In genomic region chr20:38138086-38138777, GRCh38 we compare ENCODE assay signal across 19 cellular contexts.
"Had no signal": no experiment of that assay in that cellular context is flagged by ENCODE, and none has a peak within 500 bp of the region (broad histone marks: within the 10 kb centered on the region; RNA-seq: fewer than 3 reads in every experiment).

No MANE protein-coding gene starts in this region.

- DNase-seq: activated CD4-positive, alpha-beta memory T cell treated with anti-CD3 and anti-CD28 coated beads, Interleukin-2, amount 10 ng/mL, durations not matched to agents 7 days and 5 days; activated CD4-positive, alpha-beta T cell treated with anti-CD3 and anti-CD28 coated beads for 36 hours; activated CD8-positive, alpha-beta memory T cell treated with anti-CD3 and anti-CD28 coated beads, Interleukin-2, amount 50 U/mL, for 4 hours; activated gamma-delta T cell; activated T-cell treated with anti-CD3 and anti-CD28 coated beads, Interleukin-2, amount 50 U/mL, for 72 hours; amniotic stem cell; caudate nucleus; colonic mucosa; esophagus squamous epithelium; glutamatergic neuron; occipital lobe; stimulated activated CD4-positive, alpha-beta T cell treated with anti-CD3 and anti-CD28 coated beads, Interleukin-2, amount 100 ng/mL, for 48 hours; stimulated activated naive CD4-positive, alpha-beta T cell; transverse colon had no signal

- H3K27me3 ChIP-seq: colonic mucosa, transverse colon had no signal

- H3K4me1 ChIP-seq: prostate gland had no signal

- H3K36me3 Mint-ChIP-seq: activated naive CD8-positive, alpha-beta T cell; memory B cell had no signal

- H3K27ac Mint-ChIP-seq: activated CD4-positive, alpha-beta memory T cell treated with anti-CD3 and anti-CD28 coated beads, Interleukin-2, amount 10 ng/mL, durations not matched to agents 7 days and 5 days; activated CD4-positive, alpha-beta T cell treated with anti-CD3 and anti-CD28 coated beads for 36 hours; activated naive CD8-positive, alpha-beta T cell; activated T-cell treated with anti-CD3 and anti-CD28 coated beads, Interleukin-2, amount 50 U/mL, for 72 hours; memory B cell had no signal

- H3K27ac ChIP-seq: colonic mucosa, esophagus squamous epithelium, prostate gland, transverse colon, VCaP had no signal

- H3K36me3 ChIP-seq: colonic mucosa, prostate gland, transverse colon had no signal

- H3K9me3 Mint-ChIP-seq: activated CD4-positive, alpha-beta memory T cell treated with anti-CD3 and anti-CD28 coated beads, Interleukin-2, amount 10 ng/mL, durations not matched to agents 7 days and 5 days; activated T-cell treated with anti-CD3 and anti-CD28 coated beads, Interleukin-2, amount 50 U/mL, for 72 hours; memory B cell; nephron had no signal

- H3K4me3 ChIP-seq: colonic mucosa, esophagus squamous epithelium, prostate gland, transverse colon had no signal

- H3K9me3 ChIP-seq: colonic mucosa, esophagus squamous epithelium, prostate gland, transverse colon had no signal

- ATAC-seq: activated CD4-positive, alpha-beta T cell treated with anti-CD3 and anti-CD28 coated beads for 36 hours; activated T-cell treated with anti-CD3 and anti-CD28 coated beads, Interleukin-2, amount 50 U/mL, for 72 hours had no signal

- H3K27me3 Mint-ChIP-seq: activated CD4-positive, alpha-beta memory T cell treated with anti-CD3 and anti-CD28 coated beads, Interleukin-2, amount 10 ng/mL, durations not matched to agents 7 days and 5 days; activated CD4-positive, alpha-beta T cell treated with anti-CD3 and anti-CD28 coated beads for 36 hours; memory B cell had no signal

- H3K4me3 Mint-ChIP-seq: activated CD4-positive, alpha-beta memory T cell treated with anti-CD3 and anti-CD28 coated beads, Interleukin-2, amount 10 ng/mL, durations not matched to agents 7 days and 5 days; activated CD4-positive, alpha-beta T cell treated with anti-CD3 and anti-CD28 coated beads for 36 hours; activated naive CD8-positive, alpha-beta T cell; activated T-cell treated with anti-CD3 and anti-CD28 coated beads, Interleukin-2, amount 50 U/mL, for 72 hours; memory B cell; nephron had no signal
